ENCODE assay signal across 18 cellular contexts in the genomic region with DNA sequence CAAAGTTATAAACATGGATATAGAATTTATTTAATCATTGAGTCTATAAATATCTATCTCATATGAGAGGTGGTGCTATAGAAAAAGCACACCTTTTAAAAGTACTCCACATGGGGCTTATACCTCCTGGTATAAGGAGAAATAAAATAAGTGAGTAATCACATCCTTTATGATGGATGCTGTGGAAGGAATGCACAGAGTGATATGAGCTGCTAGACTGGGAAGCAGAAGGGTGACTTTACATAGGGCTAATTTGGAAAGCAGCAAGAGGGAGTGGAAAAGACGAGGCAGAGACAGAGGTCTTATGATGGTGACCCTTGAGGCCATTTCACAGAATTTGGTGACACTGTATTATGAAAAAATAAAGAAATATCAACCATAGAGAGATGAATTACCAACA. TPM values are rescaled to one million over a fixed set of nuclear protein-coding genes. Genes with fewer than 3 reads are reported as not detected.
A peak's percentile ranks its signal among the peaks of the same experiment; 100 is the strongest.
DNase-seq lines count a peak whose midpoint lies in the region; ATAC-seq, FAIRE-seq and TF ChIP-seq lines count a peak whose summit lies in the region.
"Had no signal": no experiment of that assay in that cellular context is flagged by ENCODE, and none has a peak within 500 bp of the region (broad histone marks: within the 10 kb centered on the region; RNA-seq: fewer than 3 reads in every experiment).

No MANE protein-coding gene starts in this region.

- peaks cover 22% of the 10 kb centered on the region for H3K4me1 ChIP-seq in mammary epithelial cell (ENCODE audit: insufficient read depth, low read length)
- H3K4me1 ChIP-seq in Panc1 (ENCODE audit: control insufficient read depth, insufficient read depth, low read length): peaks cover 28% of the 10 kb centered on the region
- H3K4me1 ChIP-seq in endothelial cell of umbilical vein (ENCODE audit: control insufficient read depth, extremely low read depth, insufficient read depth, low read length): peaks cover 33% of the 10 kb centered on the region
- H3K4me1 ChIP-seq in right atrium auricular region: peaks cover 0 to 18% of the 10 kb centered on the region in 2 donors

- no peak overlapping the region for H3K9ac ChIP-seq in mammary epithelial cell (ENCODE audit: insufficient read depth, low read length)
- no peak overlapping the region for H3K9ac ChIP-seq in endothelial cell of umbilical vein (replicated peaks; ENCODE audit: extremely low read depth, insufficient read depth, low read length)

- no peaks in the 10 kb centered on the region for H3K36me3 ChIP-seq in mammary epithelial cell (ENCODE audit: insufficient read depth, low read length)
- H3K36me3 ChIP-seq in Panc1 (ENCODE audit: control insufficient read depth, insufficient read depth, low read length): no peaks in the 10 kb centered on the region
- H3K36me3 ChIP-seq in endothelial cell of umbilical vein (ENCODE audit: control insufficient read depth in 2 of 2, extremely low read depth in 1 of 2, insufficient read depth in 2 of 2, low read length in 2 of 2): no peaks in the 10 kb centered on the region
- no peaks in the 10 kb centered on the region for H3K36me3 ChIP-seq in right atrium auricular region

- CTCF ChIA-PET in mammary epithelial cell (lab: Charles Lee; ENCODE audit: low non-redundant PET) (no interaction called here), MCF 10A (lab: Yijun Ruan, JAX) (interaction anchor here (0.6 to 1.3 kb wide), 2 partner anchors 256 to 450 kb away, joined by 3 to 4 read pairs; no protein-coding TSS in a partner anchor), Panc1 (lab: Charles Lee) (no interaction called here), endothelial cell of umbilical vein (lab: Charles Lee) (interaction anchor here (1.6 to 3.0 kb wide), 3 partner anchors 11 to 176 kb away, joined by 4 to 10 read pairs (median 5); no protein-coding TSS in a partner anchor)
- CTCF ChIA-PET in activated CD8-positive, alpha-beta memory T cell treated with anti-CD3 and anti-CD28 coated beads, Interleukin-2, amount 10 ng/mL, durations not matched to agents 7 days and 5 days (lab: Charles Lee): no interaction called here

- H4K20me1 ChIP-seq in mammary epithelial cell (ENCODE audit: insufficient read depth, low read length): no peaks in the 10 kb centered on the region
- no peaks in the 10 kb centered on the region for H4K20me1 ChIP-seq in endothelial cell of umbilical vein (replicated peaks; ENCODE audit: control insufficient read depth, extremely low read depth, insufficient read depth, low read length)

- DNase-seq in mammary epithelial cell (no peak), MCF 10A (ENCODE audit: unreplicated experiment) (no peak), Panc1 (ENCODE audit: low read depth, low spot score) (no peak), endothelial cell of umbilical vein (ENCODE audit: low read depth, low spot score) (peak; percentile 27), right atrium auricular region (ENCODE audit: low spot score) (no peak), glomerular visceral epithelial cell (ENCODE audit: extremely low spot score) (no peak)
- no peak for DNase-seq in activated CD8-positive, alpha-beta memory T cell treated with anti-CD3 and anti-CD28 coated beads, Interleukin-2, amount 10 ng/mL, durations not matched to agents 7 days and 5 days
- DNase-seq: CD4-positive, alpha-beta memory T cell; DMS79 treated with DMSO at 0.1 percent for 48 hours; GOT3; NCI-H1105 treated with DMSO at 0.1 percent for 48 hours; NCI-H1930; NCI-H446 treated with DMSO at 0.1 percent for 48 hours; NK-92 treated with Interleukin-12 subunit alpha and Interleukin-12 subunit beta, amount 100 ng/mL, for 24 hours had no signal

- H3K9me3 Mint-ChIP-seq in MCF 10A (ENCODE audit: unreplicated experiment): no peaks in the 10 kb centered on the region
- peaks cover 4% of the 10 kb centered on the region for H3K9me3 Mint-ChIP-seq in activated T-helper 17 cell treated with anti-CD3 and anti-CD28 coated beads, Interleukin-2, amount 50 U/mL, for 72 hours
- peaks cover 15% of the 10 kb centered on the region for H3K9me3 Mint-ChIP-seq in activated CD8-positive, alpha-beta memory T cell treated with anti-CD3 and anti-CD28 coated beads, Interleukin-2, amount 10 ng/mL, durations not matched to agents 7 days and 5 days (ENCODE audit: low read depth)
- H3K9me3 Mint-ChIP-seq: HFFc6 had no signal

- H3K4me3 ChIP-seq in mammary epithelial cell (replicated peaks in 1 of 3; ENCODE audit: insufficient read depth in 1 of 3, low read depth in 2 of 3, low read length in 3 of 3) (no peak overlapping the region), Panc1 (ENCODE audit: low read depth in 2 of 2, low read length in 2 of 2) (no peak overlapping the region), endothelial cell of umbilical vein (replicated peaks in 1 of 3; ENCODE audit: insufficient read depth in 1 of 3, low read depth in 1 of 3, low read length in 3 of 3) (no peak overlapping the region), right atrium auricular region (no peak overlapping the region)

- H3K36me3 Mint-ChIP-seq in MCF 10A (ENCODE audit: insufficient read depth, unreplicated experiment): no peaks in the 10 kb centered on the region
- H3K36me3 Mint-ChIP-seq in activated T-helper 17 cell treated with anti-CD3 and anti-CD28 coated beads, Interleukin-2, amount 50 U/mL, for 72 hours (ENCODE audit: low read depth): peaks cover 11% of the 10 kb centered on the region
- peaks cover 18% of the 10 kb centered on the region for H3K36me3 Mint-ChIP-seq in activated CD8-positive, alpha-beta memory T cell treated with anti-CD3 and anti-CD28 coated beads, Interleukin-2, amount 10 ng/mL, durations not matched to agents 7 days and 5 days

- H3K4me2 ChIP-seq in mammary epithelial cell (ENCODE audit: insufficient read depth, low read depth, low read length) (peak overlapping the region; percentile 10), endothelial cell of umbilical vein (ENCODE audit: insufficient read depth, low read length) (no peak overlapping the region)

- POLR2A ChIA-PET in MCF 10A (lab: Yijun Ruan, JAX) (interaction anchor here (0.7 to 1.7 kb wide), 3 partner anchors 59 to 64 kb away, joined by 3 to 7 read pairs (median 4); a partner anchor contains a TSS), Panc1 (lab: Charles Lee) (no interaction called here), endothelial cell of umbilical vein (lab: Charles Lee) (no interaction called here)

- FAIRE-seq in endothelial cell of umbilical vein (lab: Jason Lieb, UNC): no peak

- BruUV-seq in mammary epithelial cell (replicated peaks; lab: Mats Ljungman, UMichigan): no TSS peak
- no TSS peak for BruUV-seq in MCF 10A (replicated peaks; lab: Mats Ljungman, UMichigan)
- BruUV-seq in Panc1 (replicated peaks; lab: Mats Ljungman, UMichigan): no TSS peak
- BruUV-seq in endothelial cell of umbilical vein (replicated peaks; lab: Mats Ljungman, UMichigan): no TSS peak

- H3K9me1 ChIP-seq in endothelial cell of umbilical vein (replicated peaks; ENCODE audit: control insufficient read depth, extremely low read depth, insufficient read depth, low read length): no peaks in the 10 kb centered on the region

- 90% methylated on average over 1 of the region's 1 CpG for WGBS in mammary epithelial cell (ENCODE audit: low coverage, missing lambda C conversion rate)

- no peaks in the 10 kb centered on the region for H3K79me2 ChIP-seq in mammary epithelial cell (ENCODE audit: insufficient read depth, low read length)
- H3K79me2 ChIP-seq in endothelial cell of umbilical vein (ENCODE audit: control insufficient read depth, insufficient read depth, low read length): no peaks in the 10 kb centered on the region

- no peak for TF ChIP-seq POLR2A in endothelial cell of umbilical vein (IDR thresholded peaks at IDR 0.05; ENCODE audit: low read depth, low read length)

- H2AFZ ChIP-seq in mammary epithelial cell (ENCODE audit: low read depth, low read length) (no peak overlapping the region), endothelial cell of umbilical vein (ENCODE audit: low read depth, low read length) (no peak overlapping the region)

- H3K4me3 Mint-ChIP-seq in MCF 10A (ENCODE audit: unreplicated experiment): no peak overlapping the region
- no peak overlapping the region for H3K4me3 Mint-ChIP-seq in activated T-helper 17 cell treated with anti-CD3 and anti-CD28 coated beads, Interleukin-2, amount 50 U/mL, for 72 hours
- no peak overlapping the region for H3K4me3 Mint-ChIP-seq in activated CD8-positive, alpha-beta memory T cell treated with anti-CD3 and anti-CD28 coated beads, Interleukin-2, amount 10 ng/mL, durations not matched to agents 7 days and 5 days
- H3K4me3 Mint-ChIP-seq: CD4-positive, alpha-beta memory T cell; HFFc6 had no signal

- in situ Hi-C loops in mammary epithelial cell (cut with MboI; ENCODE audit: low sequenced_read_pairs in 2 of 2) (no loop called here), Panc1 (cut with HindIII; ENCODE audit: low pct_unique_long_range_greater_than_20kb, low sequenced_read_pairs) (no loop called here)

- H3K27ac Mint-ChIP-seq in MCF 10A (ENCODE audit: low read depth, unreplicated experiment): no peak overlapping the region
- no peak overlapping the region for H3K27ac Mint-ChIP-seq in activated T-helper 17 cell treated with anti-CD3 and anti-CD28 coated beads, Interleukin-2, amount 50 U/mL, for 72 hours
- H3K27ac Mint-ChIP-seq in activated CD8-positive, alpha-beta memory T cell treated with anti-CD3 and anti-CD28 coated beads, Interleukin-2, amount 10 ng/mL, durations not matched to agents 7 days and 5 days: no peak overlapping the region
- H3K27ac Mint-ChIP-seq: HFFc6 had no signal

- no peak overlapping the region for H3K27ac ChIP-seq in mammary epithelial cell (ENCODE audit: insufficient read depth, low read depth, low read length)
- H3K27ac ChIP-seq in Panc1 (ENCODE audit: low read length): peak overlapping the region; percentile 52; the same call in 1 of the 2 replicates
- H3K27ac ChIP-seq in endothelial cell of umbilical vein (ENCODE audit: insufficient read depth, low read depth, low read length): no peak overlapping the region
- no peak overlapping the region for H3K27ac ChIP-seq in right atrium auricular region
- H3K27ac ChIP-seq: 22Rv1 had no signal

- peaks cover 46% of the 10 kb centered on the region for H3K4me1 Mint-ChIP-seq in MCF 10A (ENCODE audit: insufficient read depth, unreplicated experiment)
- H3K4me1 Mint-ChIP-seq in activated T-helper 17 cell treated with anti-CD3 and anti-CD28 coated beads, Interleukin-2, amount 50 U/mL, for 72 hours: peaks cover 29% of the 10 kb centered on the region
- H3K4me1 Mint-ChIP-seq in activated CD8-positive, alpha-beta memory T cell treated with anti-CD3 and anti-CD28 coated beads, Interleukin-2, amount 10 ng/mL, durations not matched to agents 7 days and 5 days: peaks cover 24% of the 10 kb centered on the region

- dilution Hi-C loops in mammary epithelial cell (cut with HindIII; ENCODE audit: low sequenced_read_pairs): no loop called here
- dilution Hi-C loops in endothelial cell of umbilical vein (cut with MboI; ENCODE audit: extremely low pct_ligation_motif_present, low sequenced_read_pairs): no loop called here

- ATAC-seq in Panc1: no peak
- ATAC-seq in activated T-helper 17 cell treated with anti-CD3 and anti-CD28 coated beads, Interleukin-2, amount 50 U/mL, for 72 hours (replicated peaks): no peak
- ATAC-seq in activated CD8-positive, alpha-beta memory T cell treated with anti-CD3 and anti-CD28 coated beads, Interleukin-2, amount 10 ng/mL, durations not matched to agents 7 days and 5 days: no peak

- H3K9me3 ChIP-seq in mammary epithelial cell (replicated peaks; ENCODE audit: insufficient read depth, low read length) (no peaks in the 10 kb centered on the region), Panc1 (ENCODE audit: control insufficient read depth, insufficient read depth, low read depth, low read length) (no peaks in the 10 kb centered on the region), endothelial cell of umbilical vein (replicated peaks; ENCODE audit: control insufficient read depth, insufficient read depth, low read length) (no peaks in the 10 kb centered on the region), right atrium auricular region (no peaks in the 10 kb centered on the region)

- intact Hi-C loops in mammary epithelial cell (cut with micrococcal nuclease) (no loop called here), MCF 10A (cut with micrococcal nuclease) (no loop called here), Panc1 (cut with micrococcal nuclease; ENCODE audit: unreplicated experiment) (no loop called here), endothelial cell of umbilical vein (cut with micrococcal nuclease) (loop anchor here (10.0 kb wide), 1 partner anchor 254 kb away; no protein-coding TSS in a partner anchor)

- H3K27me3 ChIP-seq in mammary epithelial cell (ENCODE audit: insufficient read depth, low read length) (no peaks in the 10 kb centered on the region), Panc1 (ENCODE audit: control insufficient read depth, insufficient read depth, low read length) (no peaks in the 10 kb centered on the region), endothelial cell of umbilical vein (ENCODE audit: control insufficient read depth in 2 of 2, insufficient read depth in 2 of 2, low read length in 2 of 2) (no peaks in the 10 kb centered on the region), right atrium auricular region (no peaks in the 10 kb centered on the region)

- TF ChIP-seq CTCF in mammary epithelial cell (conservative IDR thresholded peaks at IDR 0.05 in 1 of 2, IDR thresholded peaks at IDR 0.05 in 1 of 2; ENCODE audit: extremely low read depth in 1 of 2, insufficient read depth in 1 of 2, low read depth in 1 of 2, low read length in 2 of 2): no peak
- no peak for TF ChIP-seq CTCF in MCF 10A (IDR thresholded peaks at IDR 0.05; ENCODE audit: unreplicated experiment)
- TF ChIP-seq CTCF in Panc1 (IDR thresholded peaks at IDR 0.05): no peak
- TF ChIP-seq CTCF in endothelial cell of umbilical vein (IDR thresholded peaks at IDR 0.05; ENCODE audit: extremely low read depth in 1 of 2, insufficient read depth in 1 of 2, low read depth in 1 of 2, low read length in 2 of 2): no peak
- no peak for TF ChIP-seq CTCF in right atrium auricular region (IDR thresholded peaks at IDR 0.05)

- no peaks in the 10 kb centered on the region for H3K27me3 Mint-ChIP-seq in MCF 10A (ENCODE audit: insufficient read depth, unreplicated experiment)
- no peaks in the 10 kb centered on the region for H3K27me3 Mint-ChIP-seq in activated T-helper 17 cell treated with anti-CD3 and anti-CD28 coated beads, Interleukin-2, amount 50 U/mL, for 72 hours
- H3K27me3 Mint-ChIP-seq in activated CD8-positive, alpha-beta memory T cell treated with anti-CD3 and anti-CD28 coated beads, Interleukin-2, amount 10 ng/mL, durations not matched to agents 7 days and 5 days: no peaks in the 10 kb centered on the region
- H3K27me3 Mint-ChIP-seq: CD4-positive, alpha-beta memory T cell had no signal

RNA-seq across cellular contexts. Expression of a gene that starts 59.4 kb away (rescaled TPM):
- total RNA-seq in mammary epithelial cell: 100 to 1,000 TPM; 101 to 478 TPM
- 6.5 TPM for polyA plus RNA-seq in mammary epithelial cell
- 144 TPM for polyA minus RNA-seq in mammary epithelial cell
- total RNA-seq in MCF 10A (2022): 99.1 and 100 TPM in 2 replicates
- total RNA-seq in Panc1 (2021; ENCODE audit: unreplicated experiment): 36.6 TPM
- polyA plus RNA-seq in Panc1 (2012; ENCODE audit: insufficient read length): 9.1 TPM
- 29.3 and 31.8 TPM in 2 replicates for total RNA-seq in endothelial cell of umbilical vein
- 3.3 and 4.8 TPM in 2 replicates for polyA plus RNA-seq in endothelial cell of umbilical vein
- polyA plus RNA-seq in endothelial cell of umbilical vein (2011; cell fraction: cytosol; rRNA removed): 5.2 and 6.8 TPM in 2 replicates
- polyA plus RNA-seq in endothelial cell of umbilical vein (2011; cell fraction: nucleus; rRNA removed): 14.4 and 17.2 TPM in 2 replicates
- 9.2 and 13.9 TPM in 2 replicates for polyA plus RNA-seq in endothelial cell of umbilical vein (2012)
- 8.4 and 15.3 TPM in 2 replicates for polyA minus RNA-seq in endothelial cell of umbilical vein
- polyA minus RNA-seq in endothelial cell of umbilical vein (2011; cell fraction: cytosol; rRNA and poly(A)+ RNA removed): 14.4 TPM
- 44.0 and 47.0 TPM in 2 replicates for polyA minus RNA-seq in endothelial cell of umbilical vein (2011; cell fraction: nucleus; rRNA and poly(A)+ RNA removed)
- 10 to 100 TPM; 38.7 to 45.4 TPM for total RNA-seq in right atrium auricular region
- 10 to 100 TPM; 62.0 to 64.3 TPM for total RNA-seq in activated T-helper 17 cell treated with anti-CD3 and anti-CD28 coated beads, Interleukin-2, amount 50 U/mL, for 72 hours
- 10 to 100 TPM; 23.8 to 46.3 TPM for total RNA-seq in activated CD8-positive, alpha-beta memory T cell treated with anti-CD3 and anti-CD28 coated beads, Interleukin-2, amount 10 ng/mL, durations not matched to agents 7 days and 5 days
- total RNA-seq: OCI-LY7 had no signal

Comparison
In these comparisons a context has a peak if more than half of its experiments do, and no peak if none do; other contexts are left out.
1. CTCF ChIA-PET loops: an anchor here in MCF 10A (0.6 to 1.3 kb wide) and endothelial cell of umbilical vein (1.6 to 3.0 kb wide); none called in mammary epithelial cell, Panc1 and activated CD8-positive, alpha-beta memory T cell treated with anti-CD3 and anti-CD28 coated beads, Interleukin-2, amount 10 ng/mL, durations not matched to agents 7 days and 5 days.